1 cellular context compared by ENCODE assay signal in genomic region chr10:101645659-101646058, GRCh38.
TF ChIP-seq lines count a peak whose summit lies in the region.

No MANE protein-coding gene starts in this region.

TF ChIP-seq in H1, 55 proteins besides CTCF, POLR2A, EP300 and RAD21:
- no peak for TF ChIP-seq SUZ12 (IDR thresholded peaks at IDR 0.05; ENCODE audit: low read length)
- no peak for TF ChIP-seq BACH1 (IDR thresholded peaks at IDR 0.05; ENCODE audit: low read length)
- no peak for TF ChIP-seq KDM1A (IDR thresholded peaks at IDR 0.05; ENCODE audit: borderline replicate concordance, low read length)
- TF ChIP-seq FOSL1 (IDR thresholded peaks at IDR 0.05; ENCODE audit: insufficient read depth, low read depth, low read length), result no peak
